ENCODE assay signal across 9 cellular contexts in genomic region chr17:37824534-37825485, GRCh38.
DNase-seq lines count a peak whose midpoint lies in the region; ATAC-seq and TF ChIP-seq lines count a peak whose summit lies in the region.
"Had no signal": no experiment of that assay in that cellular context is flagged by ENCODE, and none has a peak within 500 bp of the region (broad histone marks: within the 10 kb centered on the region; RNA-seq: fewer than 3 reads in every experiment).

No MANE protein-coding gene starts in this region.

- intact Hi-C loops in Panc1 (cut with micrococcal nuclease; ENCODE audit: unreplicated experiment), result no loop called here
- intact Hi-C loops in transverse colon (cut with DNase I; ENCODE audit: low total_unique reads), result no loop called here

- H3K9me3 Mint-ChIP-seq in stimulated activated naive CD8-positive, alpha-beta T cell treated with anti-CD3 and anti-CD28 coated beads, Interleukin-15, Interleukin-2, amounts not matched to agents 100 ng/mL and 50 ng/mL, for 24 hours, result no peaks in the 10 kb centered on the region
- no peaks in the 10 kb centered on the region for H3K9me3 Mint-ChIP-seq in stimulated activated naive CD8-positive, alpha-beta T cell treated with anti-CD3 and anti-CD28 coated beads, Interleukin-15, amount 100 ng/mL, for 72 hours
- no peaks in the 10 kb centered on the region for H3K9me3 Mint-ChIP-seq in endothelial cell (ENCODE audit: unreplicated experiment)
- no peaks in the 10 kb centered on the region for H3K9me3 Mint-ChIP-seq in progenitor cell of endocrine pancreas (ENCODE audit: low read depth)

- CTCF ChIA-PET in Panc1 (lab: Charles Lee), result no interaction called here

- H3K4me3 Mint-ChIP-seq in stimulated activated naive CD8-positive, alpha-beta T cell treated with anti-CD3 and anti-CD28 coated beads, Interleukin-15, Interleukin-2, amounts not matched to agents 100 ng/mL and 50 ng/mL, for 24 hours, result no peak overlapping the region
- H3K4me3 Mint-ChIP-seq in stimulated activated naive CD8-positive, alpha-beta T cell treated with anti-CD3 and anti-CD28 coated beads, Interleukin-15, amount 100 ng/mL, for 72 hours, result no peak overlapping the region
- H3K4me3 Mint-ChIP-seq in endothelial cell (ENCODE audit: unreplicated experiment) (no peak overlapping the region), progenitor cell of endocrine pancreas (ENCODE audit: low read depth) (no peak overlapping the region)

- H3K36me3 Mint-ChIP-seq in stimulated activated naive CD8-positive, alpha-beta T cell treated with anti-CD3 and anti-CD28 coated beads, Interleukin-15, Interleukin-2, amounts not matched to agents 100 ng/mL and 50 ng/mL, for 24 hours (ENCODE audit: low read depth), result no peaks in the 10 kb centered on the region
- no peaks in the 10 kb centered on the region for H3K36me3 Mint-ChIP-seq in endothelial cell (ENCODE audit: low read depth, unreplicated experiment)
- no peaks in the 10 kb centered on the region for H3K36me3 Mint-ChIP-seq in progenitor cell of endocrine pancreas (ENCODE audit: insufficient read depth)

- H3K27ac Mint-ChIP-seq in stimulated activated naive CD8-positive, alpha-beta T cell treated with anti-CD3 and anti-CD28 coated beads, Interleukin-15, Interleukin-2, amounts not matched to agents 100 ng/mL and 50 ng/mL, for 24 hours, result peak overlapping the region; percentile 23
- peak overlapping the region in 1 of 2 donors; percentile 64 for H3K27ac Mint-ChIP-seq in stimulated activated naive CD8-positive, alpha-beta T cell treated with anti-CD3 and anti-CD28 coated beads, Interleukin-15, amount 100 ng/mL, for 72 hours
- no peak overlapping the region for H3K27ac Mint-ChIP-seq in endothelial cell (ENCODE audit: unreplicated experiment)
- no peak overlapping the region for H3K27ac Mint-ChIP-seq in progenitor cell of endocrine pancreas

- peaks cover 35% of the 10 kb centered on the region for H3K4me1 Mint-ChIP-seq in stimulated activated naive CD8-positive, alpha-beta T cell treated with anti-CD3 and anti-CD28 coated beads, Interleukin-15, Interleukin-2, amounts not matched to agents 100 ng/mL and 50 ng/mL, for 24 hours (ENCODE audit: low read depth)
- H3K4me1 Mint-ChIP-seq in stimulated activated naive CD8-positive, alpha-beta T cell treated with anti-CD3 and anti-CD28 coated beads, Interleukin-15, amount 100 ng/mL, for 72 hours, result peaks cover 29% of the 10 kb centered on the region
- peaks cover 23% of the 10 kb centered on the region for H3K4me1 Mint-ChIP-seq in endothelial cell (ENCODE audit: unreplicated experiment)
- H3K4me1 Mint-ChIP-seq in progenitor cell of endocrine pancreas (ENCODE audit: low read depth), result peaks cover 4% of the 10 kb centered on the region

- TF ChIP-seq POLR2A in transverse colon (IDR thresholded peaks at IDR 0.05), result no peak

- no peaks in the 10 kb centered on the region for H3K9me3 ChIP-seq in Panc1 (ENCODE audit: control insufficient read depth, insufficient read depth, low read depth, low read length)
- H3K9me3 ChIP-seq in transverse colon, result no peaks in the 10 kb centered on the region

- TF ChIP-seq EP300 in transverse colon (IDR thresholded peaks at IDR 0.05; ENCODE audit: low read depth), result no peak

- WGBS in transverse colon (ENCODE audit: low coverage in 1 of 2), 2 donors, result 59 to 79% methylated on average over 5 to 13 of the region's 13 CpGs

- no peak for DNase-seq in stimulated activated naive CD8-positive, alpha-beta T cell treated with anti-CD3 and anti-CD28 coated beads, Interleukin-15, amount 100 ng/mL, for 72 hours
- DNase-seq in Panc1 (ENCODE audit: low read depth, low spot score) (no peak), fibroblast of villous mesenchyme (ENCODE audit: low read depth) (peak; percentile 65), transverse colon (no peak), endothelial cell (ENCODE audit: low spot score) (no peak), progenitor cell of endocrine pancreas (ENCODE audit: low spot score, unreplicated experiment) (no peak), DMS 273 treated with DMSO at 0.1 percent for 48 hours (lab: John Stamatoyannopoulos, UW) (no peak)

- POLR2A ChIA-PET in Panc1 (lab: Charles Lee), result no interaction called here

- in situ Hi-C loops in Panc1 (cut with HindIII; ENCODE audit: low pct_unique_long_range_greater_than_20kb, low sequenced_read_pairs), result no loop called here
- in situ Hi-C loops in transverse colon (cut with MboI; ENCODE audit: low pct_ligation_motif_present in 1 of 4, low pct_unique_long_range_greater_than_20kb in 1 of 4, low sequenced_read_pairs in 3 of 4), result no loop called here

- no peaks in the 10 kb centered on the region for H3K27me3 Mint-ChIP-seq in stimulated activated naive CD8-positive, alpha-beta T cell treated with anti-CD3 and anti-CD28 coated beads, Interleukin-15, Interleukin-2, amounts not matched to agents 100 ng/mL and 50 ng/mL, for 24 hours
- peaks cover 11% of the 10 kb centered on the region for H3K27me3 Mint-ChIP-seq in stimulated activated naive CD8-positive, alpha-beta T cell treated with anti-CD3 and anti-CD28 coated beads, Interleukin-15, amount 100 ng/mL, for 72 hours
- H3K27me3 Mint-ChIP-seq in endothelial cell (ENCODE audit: unreplicated experiment) (no peaks in the 10 kb centered on the region), progenitor cell of endocrine pancreas (no peaks in the 10 kb centered on the region)

- no TSS peak for BruUV-seq in Panc1 (replicated peaks; lab: Mats Ljungman, UMichigan)

- no peak for TF ChIP-seq CTCF in Panc1 (IDR thresholded peaks at IDR 0.05)
- TF ChIP-seq CTCF in fibroblast of villous mesenchyme (IDR thresholded peaks at IDR 0.05; ENCODE audit: insufficient read depth, low read depth, low read length), result no peak
- TF ChIP-seq CTCF in transverse colon (IDR thresholded peaks at IDR 0.05), result no peak
- TF ChIP-seq CTCF in endothelial cell (IDR thresholded peaks at IDR 0.05; ENCODE audit: unreplicated experiment), result no peak
- no peak for TF ChIP-seq CTCF in progenitor cell of endocrine pancreas (IDR thresholded peaks at IDR 0.05; ENCODE audit: unreplicated experiment)

- ATAC-seq in stimulated activated naive CD8-positive, alpha-beta T cell treated with anti-CD3 and anti-CD28 coated beads, Interleukin-15, amount 100 ng/mL, for 72 hours, result no peak
- peak; percentile 69; the same call in 1 of the 2 replicates for ATAC-seq in Panc1

- H3K4me3 ChIP-seq in Panc1 (ENCODE audit: low read depth in 2 of 2, low read length in 2 of 2) (no peak overlapping the region), fibroblast of villous mesenchyme (ENCODE audit: low read depth, low read length) (no peak overlapping the region), transverse colon (no peak overlapping the region)
- H3K4me3 ChIP-seq: SK-N-MC had no signal

- no peaks in the 10 kb centered on the region for H3K36me3 ChIP-seq in Panc1 (ENCODE audit: control insufficient read depth, insufficient read depth, low read length)
- H3K36me3 ChIP-seq in transverse colon, result no peaks in the 10 kb centered on the region

- no peaks in the 10 kb centered on the region for H3K27me3 ChIP-seq in Panc1 (ENCODE audit: control insufficient read depth, insufficient read depth, low read length)
- no peaks in the 10 kb centered on the region for H3K27me3 ChIP-seq in transverse colon

- H3K27ac ChIP-seq in Panc1 (ENCODE audit: low read length), result no peak overlapping the region
- H3K27ac ChIP-seq in transverse colon, result no peak overlapping the region
- H3K27ac ChIP-seq: SK-N-MC had no signal

- no peaks in the 10 kb centered on the region for H3K4me1 ChIP-seq in Panc1 (ENCODE audit: control insufficient read depth, insufficient read depth, low read length)
- no peaks in the 10 kb centered on the region for H3K4me1 ChIP-seq in transverse colon
